ENCODE assay signal across 8 cellular contexts in genomic region chr17:75778066-75778860, GRCh38. TPM values are rescaled to one million over a fixed set of nuclear protein-coding genes. Genes with fewer than 3 reads are reported as not detected.
A peak's percentile ranks its signal among the peaks of the same experiment; 100 is the strongest.
DNase-seq lines count a peak whose midpoint lies in the region; ATAC-seq and TF ChIP-seq lines count a peak whose summit lies in the region.
"Not testable (repeated sequence)": the region's sequence is repeated elsewhere in the genome, so short reads cannot be mapped to it uniquely, and the experiment has no call there.

No MANE protein-coding gene starts in this region.

- H3K27me3 Mint-ChIP-seq in activated B cell treated with CpG ODN at 0.5 μM for 24 hours, type B pancreatic cell: not testable (repeated sequence)

- not testable (repeated sequence) for ATAC-seq in activated B cell treated with CpG ODN at 0.5 μM for 24 hours (ENCODE audit: low read depth); body of pancreas; lower lobe of right lung

- H3K4me3 Mint-ChIP-seq in activated B cell treated with CpG ODN at 0.5 μM for 24 hours, result peak overlapping the region; percentile 89
- H3K4me3 Mint-ChIP-seq in type B pancreatic cell, result peak overlapping the region; percentile 98

- H3K36me3 ChIP-seq in ES-I3 (ENCODE audit: insufficient read depth, low read length), result not testable (repeated sequence)
- H3K36me3 ChIP-seq in body of pancreas (replicated peaks in 1 of 2; ENCODE audit: insufficient read depth in 1 of 2, low read depth in 2 of 2) (peaks cover 7 to 12% of the 10 kb centered on the region in 2 donors), lower lobe of right lung (peaks cover 51% of the 10 kb centered on the region), prostate gland (peaks cover 2 to 12% of the 10 kb centered on the region in 2 donors)

- not testable (repeated sequence) for H3K4me1 ChIP-seq in ES-I3 (ENCODE audit: insufficient read depth, low read length); prostate gland (replicated peaks)
- peaks cover 36% of the 10 kb centered on the region for H3K4me1 ChIP-seq in body of pancreas
- H3K4me1 ChIP-seq in lower lobe of right lung, result peaks cover 41% of the 10 kb centered on the region

- peak overlapping the region; percentile 81 for H3K9ac ChIP-seq in ES-I3 (ENCODE audit: low read depth, low read length)

- POLR2A ChIA-PET in activated B cell treated with CpG ODN at 0.5 μM for 24 hours (lab: Charles Lee), result interaction anchor here (0.7 to 7.8 kb wide), 18 partner anchors 8 to 744 kb away, joined by 3 to 91 read pairs (median 14); partner anchors contain the start of genes GALK1, RECQL5, SAP30BP and TRIM47

- peak; percentile 62 for DNase-seq in NCI-H146 (lab: John Stamatoyannopoulos, UW)
- DNase-seq in activated B cell treated with CpG ODN at 0.5 μM for 24 hours; body of pancreas; fibroblast of mammary gland (ENCODE audit: low read depth); lower lobe of right lung; prostate gland (ENCODE audit: low spot score); type B pancreatic cell (ENCODE audit: extremely low spot score, unreplicated experiment): not testable (repeated sequence)

- H3K4me3 ChIP-seq in body of pancreas (peak overlapping the region; percentile 84 to 85), fibroblast of mammary gland (ENCODE audit: control insufficient read depth, low read depth, low read length) (peak overlapping the region; percentile 88), lower lobe of right lung (peak overlapping the region; percentile 97), prostate gland (peak overlapping the region; percentile 88 to 91)

- TF ChIP-seq POLR2A in body of pancreas (IDR thresholded peaks at IDR 0.05); prostate gland (IDR thresholded peaks at IDR 0.05): not testable (repeated sequence)

- H3K9me3 ChIP-seq in ES-I3 (ENCODE audit: control insufficient read depth, insufficient read depth, low read length); body of pancreas; lower lobe of right lung; prostate gland: not testable (repeated sequence)

- intact Hi-C loops in activated B cell treated with CpG ODN at 0.5 μM for 24 hours (cut with micrococcal nuclease), result loop anchor here (2.0 to 5.0 kb wide), 2 partner anchors 119 to 949 kb away; partner anchors contain the start of genes JMJD6, METTL23 and TRIM65
- intact Hi-C loops in body of pancreas (cut with DNase I); lower lobe of right lung (cut with DNase I); prostate gland (cut with DNase I): not testable (repeated sequence)

- H3K36me3 Mint-ChIP-seq in activated B cell treated with CpG ODN at 0.5 μM for 24 hours (ENCODE audit: low read depth) (peaks cover 45% of the 10 kb centered on the region), type B pancreatic cell (peaks cover 38% of the 10 kb centered on the region)

- not testable (repeated sequence) for H3K9me3 Mint-ChIP-seq in activated B cell treated with CpG ODN at 0.5 μM for 24 hours, type B pancreatic cell

- not testable (repeated sequence) for H3K27me3 ChIP-seq in body of pancreas; lower lobe of right lung (ENCODE audit: low read depth); prostate gland (replicated peaks; ENCODE audit: insufficient read depth)

- H3K4me1 Mint-ChIP-seq in activated B cell treated with CpG ODN at 0.5 μM for 24 hours, result peaks cover 49% of the 10 kb centered on the region
- peaks cover 36% of the 10 kb centered on the region for H3K4me1 Mint-ChIP-seq in type B pancreatic cell (ENCODE audit: unreplicated experiment)

- not testable (repeated sequence) for TF ChIP-seq CTCF in activated B cell treated with CpG ODN at 0.5 μM for 24 hours (IDR thresholded peaks at IDR 0.05); body of pancreas (IDR thresholded peaks at IDR 0.05); fibroblast of mammary gland (conservative IDR thresholded peaks at IDR 0.05; ENCODE audit: control insufficient read depth, insufficient read depth, low read depth, low read length); lower lobe of right lung (IDR thresholded peaks at IDR 0.05); prostate gland (IDR thresholded peaks at IDR 0.05); type B pancreatic cell (conservative IDR thresholded peaks at IDR 0.05)

- CTCF ChIA-PET in activated B cell treated with CpG ODN at 0.5 μM for 24 hours (lab: Charles Lee), result interaction anchor here (0.9 to 2.4 kb wide), 4 partner anchors 13 to 51 kb away, joined by 3 to 15 read pairs (median 6); partner anchors contain the start of gene GALK1

- 0 to 2% methylated on average over 13 to 19 of the region's 19 CpGs for WGBS in body of pancreas, 2 donors
- WGBS in prostate gland, result 2% methylated on average over 15 of the region's 19 CpGs

- H3K27ac Mint-ChIP-seq in activated B cell treated with CpG ODN at 0.5 μM for 24 hours (peak overlapping the region; percentile 65), type B pancreatic cell (peak overlapping the region; percentile 82)

- peak overlapping the region; percentile 66 to 99 (median 96) for H3K27ac ChIP-seq in body of pancreas
- peak overlapping the region; percentile 98 for H3K27ac ChIP-seq in lower lobe of right lung
- H3K27ac ChIP-seq in prostate gland, result peak overlapping the region; percentile 96 to 98

RNA-seq across cellular contexts. Expression of gene UNK, which starts 6.3 kb away (rescaled TPM):
- 52.3 and 61.2 TPM in 2 replicates for total RNA-seq in activated B cell treated with CpG ODN at 0.5 μM for 24 hours
- 10 to 100 TPM; 18.4 to 59.7 TPM for total RNA-seq in body of pancreas
- 31.1 TPM for total RNA-seq in lower lobe of right lung
- 10 to 100 TPM; 68.9 to 72.5 TPM for total RNA-seq in prostate gland
- 41.9 and 49.7 TPM in 2 replicates for total RNA-seq in type B pancreatic cell (ENCODE audit: low replicate concordance)

RNA-seq across cellular contexts. Expression of gene GALK1, which starts 13.3 kb away (rescaled TPM):
- total RNA-seq in activated B cell treated with CpG ODN at 0.5 μM for 24 hours (14.9 and 22.9 TPM in 2 replicates), body of pancreas (10 to 100 TPM; 27.4 to 27.5 TPM), lower lobe of right lung (34.0 TPM), prostate gland (10 to 100 TPM; 28.1 to 28.5 TPM), type B pancreatic cell (ENCODE audit: low replicate concordance) (33.0 and 59.8 TPM in 2 replicates)

RNA-seq across cellular contexts. Expression of gene ITGB4, which starts 57.0 kb away (rescaled TPM):
- total RNA-seq in activated B cell treated with CpG ODN at 0.5 μM for 24 hours (2.1 and 2.2 TPM in 2 replicates), body of pancreas (10 to 100 TPM; 25.1 to 33.7 TPM), lower lobe of right lung (34.7 TPM), prostate gland (100 to 1,000 TPM in 1 of 2 donors, 10 to 100 TPM in 1; 81.0 to 105 TPM), type B pancreatic cell (ENCODE audit: low replicate concordance) (26.4 and 57.8 TPM in 2 replicates)
